18 cellular contexts compared by ENCODE assay signal in genomic region chr17:2369039-2369438, GRCh38.
"Had no signal": no experiment of that assay in that cellular context is flagged by ENCODE, and none has a peak within 500 bp of the region (broad histone marks: within the 10 kb centered on the region; RNA-seq: fewer than 3 reads in every experiment).

No MANE protein-coding gene starts in this region.

- H3K9me3 ChIP-seq: colonic mucosa, gastrocnemius medialis, heart right ventricle, transverse colon had no signal

- H3K36me3 ChIP-seq: colonic mucosa, transverse colon had no signal

- H3K4me3 Mint-ChIP-seq: activated CD4-positive, alpha-beta memory T cell treated with anti-CD3 and anti-CD28 coated beads, Interleukin-2, amount 10 ng/mL, durations not matched to agents 7 days and 5 days; activated naive CD8-positive, alpha-beta T cell; T-cell had no signal

- H3K4me1 Mint-ChIP-seq: activated CD4-positive, alpha-beta memory T cell treated with anti-CD3 and anti-CD28 coated beads, Interleukin-2, amount 10 ng/mL, durations not matched to agents 7 days and 5 days; T-cell had no signal

- H3K9ac ChIP-seq: parathyroid adenoma had no signal

- ATAC-seq: gastrocnemius medialis, T-cell had no signal

- DNase-seq: activated CD4-positive, alpha-beta memory T cell treated with anti-CD3 and anti-CD28 coated beads, Interleukin-2, amount 10 ng/mL, durations not matched to agents 7 days and 5 days; activated gamma-delta T cell treated with Interleukin-2 at 50 U/mL for 16 hours; activated T-cell treated with anti-CD3 and anti-CD28 coated beads, Interleukin-2, amount 50 U/mL, for 48 hours; amniotic stem cell; central memory CD4-positive, alpha-beta T cell; colonic mucosa; gastrocnemius medialis; heart right ventricle; retina; stimulated activated CD4-positive, alpha-beta T cell treated with anti-CD3 and anti-CD28 coated beads, Interleukin-4, amount 100 ng/mL, for 24 hours; stimulated activated naive CD4-positive, alpha-beta T cell treated with Interleukin-2 at 50 U/mL for 16 hours; T-cell; T1000; transverse colon had no signal

- H3K9me3 Mint-ChIP-seq: activated CD4-positive, alpha-beta memory T cell treated with anti-CD3 and anti-CD28 coated beads, Interleukin-2, amount 10 ng/mL, durations not matched to agents 7 days and 5 days; T-cell had no signal

- H3K27me3 ChIP-seq: colonic mucosa, gastrocnemius medialis, heart right ventricle, transverse colon had no signal

- H3K27ac ChIP-seq: colonic mucosa, gastrocnemius medialis, parathyroid adenoma, transverse colon, VCaP had no signal

- H3K4me1 ChIP-seq: colonic mucosa, parathyroid adenoma had no signal

- H2AFZ ChIP-seq: parathyroid adenoma had no signal

- H3K4me3 ChIP-seq: colonic mucosa, gastrocnemius medialis, heart right ventricle, lung, transverse colon had no signal

- H3K27ac Mint-ChIP-seq: activated CD4-positive, alpha-beta memory T cell treated with anti-CD3 and anti-CD28 coated beads, Interleukin-2, amount 10 ng/mL, durations not matched to agents 7 days and 5 days; activated naive CD8-positive, alpha-beta T cell; T-cell had no signal

- H3K36me3 Mint-ChIP-seq: activated naive CD8-positive, alpha-beta T cell had no signal

- H3K27me3 Mint-ChIP-seq: activated CD4-positive, alpha-beta memory T cell treated with anti-CD3 and anti-CD28 coated beads, Interleukin-2, amount 10 ng/mL, durations not matched to agents 7 days and 5 days; activated naive CD8-positive, alpha-beta T cell; T-cell had no signal
